24 cellular contexts compared by ENCODE assay signal in genomic region chr18:57461652-57462269, GRCh38. TPM values are rescaled to one million over a fixed set of nuclear protein-coding genes. Genes with fewer than 3 reads are reported as not detected.
"Had no signal": no experiment of that assay in that cellular context is flagged by ENCODE, and none has a peak within 500 bp of the region (broad histone marks: within the 10 kb centered on the region; RNA-seq: fewer than 3 reads in every experiment).

No MANE protein-coding gene starts in this region.

- H3K27ac Mint-ChIP-seq: activated CD4-positive, alpha-beta memory T cell treated with anti-CD3 and anti-CD28 coated beads, Interleukin-2, amount 10 ng/mL, durations not matched to agents 7 days and 5 days; activated naive CD4-positive, alpha-beta T cell treated with anti-CD3 and anti-CD28 coated beads, Interleukin-2, amount 10 ng/mL, durations not matched to agents 7 days and 5 days; activated naive CD8-positive, alpha-beta T cell treated with anti-CD3 and anti-CD28 coated beads for 36 hours; activated T-helper 17 cell treated with anti-CD3 and anti-CD28 coated beads, Interleukin-2, amount 50 U/mL, for 72 hours; T-cell had no signal

- ATAC-seq: activated T-helper 17 cell treated with anti-CD3 and anti-CD28 coated beads, Interleukin-2, amount 50 U/mL, for 72 hours; T-cell had no signal

- H3K9me3 Mint-ChIP-seq: activated CD4-positive, alpha-beta memory T cell treated with anti-CD3 and anti-CD28 coated beads, Interleukin-2, amount 10 ng/mL, durations not matched to agents 7 days and 5 days; activated naive CD4-positive, alpha-beta T cell treated with anti-CD3 and anti-CD28 coated beads, Interleukin-2, amount 10 ng/mL, durations not matched to agents 7 days and 5 days; activated naive CD8-positive, alpha-beta T cell treated with anti-CD3 and anti-CD28 coated beads for 36 hours; activated T-helper 17 cell treated with anti-CD3 and anti-CD28 coated beads, Interleukin-2, amount 50 U/mL, for 72 hours had no signal

- DNase-seq: activated CD4-positive, alpha-beta memory T cell treated with anti-CD3 and anti-CD28 coated beads, Interleukin-2, amount 10 ng/mL, durations not matched to agents 7 days and 5 days; activated CD4-positive, alpha-beta T cell treated with anti-CD3 and anti-CD28 coated beads, Interleukin-2, amount 50 U/mL, for 1 hour; activated CD4-positive, CD25-positive, alpha-beta regulatory T cell; activated gamma-delta T cell; activated naive CD4-positive, alpha-beta T cell treated with anti-CD3 and anti-CD28 coated beads, Interleukin-2, amount 10 ng/mL, durations not matched to agents 7 days and 5 days; activated naive CD8-positive, alpha-beta T cell treated with anti-CD3 and anti-CD28 coated beads for 36 hours; activated T-cell treated with anti-CD3 and anti-CD28 coated beads for 4 hours; activated T-cell treated with anti-CD3 and anti-CD28 coated beads, Interleukin-2, amount 50 U/mL, for 48 hours; brain microvascular endothelial cell; MM.1S; NCI-H1105; NCI-H1436; NCI-H1694 treated with DMSO at 0.1 percent for 48 hours; NCI-H2081; NCI-H524 treated with DMSO at 0.1 percent for 48 hours; NCI-H774; T-cell; T-helper 2 cell; T1000 had no signal

- H3K4me3 ChIP-seq: cardiac muscle cell, SK-N-MC had no signal

- H3K4me1 Mint-ChIP-seq: activated CD4-positive, alpha-beta memory T cell treated with anti-CD3 and anti-CD28 coated beads, Interleukin-2, amount 10 ng/mL, durations not matched to agents 7 days and 5 days; activated naive CD4-positive, alpha-beta T cell treated with anti-CD3 and anti-CD28 coated beads, Interleukin-2, amount 10 ng/mL, durations not matched to agents 7 days and 5 days; activated naive CD8-positive, alpha-beta T cell treated with anti-CD3 and anti-CD28 coated beads for 36 hours; activated T-helper 17 cell treated with anti-CD3 and anti-CD28 coated beads, Interleukin-2, amount 50 U/mL, for 72 hours; T-cell had no signal

- H3K36me3 Mint-ChIP-seq: activated naive CD4-positive, alpha-beta T cell treated with anti-CD3 and anti-CD28 coated beads, Interleukin-2, amount 10 ng/mL, durations not matched to agents 7 days and 5 days; activated naive CD8-positive, alpha-beta T cell treated with anti-CD3 and anti-CD28 coated beads for 36 hours; T-cell had no signal

- H3K27me3 ChIP-seq: brain microvascular endothelial cell, cardiac muscle cell had no signal

- H3K36me3 ChIP-seq: brain microvascular endothelial cell, cardiac muscle cell had no signal

- H3K4me3 Mint-ChIP-seq: activated CD4-positive, alpha-beta memory T cell treated with anti-CD3 and anti-CD28 coated beads, Interleukin-2, amount 10 ng/mL, durations not matched to agents 7 days and 5 days; activated naive CD4-positive, alpha-beta T cell treated with anti-CD3 and anti-CD28 coated beads, Interleukin-2, amount 10 ng/mL, durations not matched to agents 7 days and 5 days; activated naive CD8-positive, alpha-beta T cell treated with anti-CD3 and anti-CD28 coated beads for 36 hours; activated T-helper 17 cell treated with anti-CD3 and anti-CD28 coated beads, Interleukin-2, amount 50 U/mL, for 72 hours; T-cell had no signal

RNA-seq across cellular contexts. Expression of gene ONECUT2, which starts 26.6 kb away (rescaled TPM):
- total RNA-seq: activated CD4-positive, alpha-beta memory T cell treated with anti-CD3 and anti-CD28 coated beads, Interleukin-2, amount 10 ng/mL, durations not matched to agents 7 days and 5 days; activated CD8-positive, alpha-beta memory T cell treated with anti-CD3 and anti-CD28 coated beads for 36 hours; activated naive CD8-positive, alpha-beta T cell treated with anti-CD3 and anti-CD28 coated beads for 36 hours; OCI-LY7 had no signal
- polyA plus RNA-seq: cardiac muscle cell had no signal
